Comparison of ENCODE assay signal across 1 cellular context in genomic region chr6:13613029-13613594, GRCh38.
TF ChIP-seq lines count a peak whose summit lies in the region.

No MANE protein-coding gene starts in this region.

TF ChIP-seq in HepG2, 621 proteins besides CTCF, POLR2A, EP300 and RAD21:
- TF ChIP-seq ZNF644 (CRISPR knock-in tag; IDR thresholded peaks at IDR 0.05; ENCODE audit: low read depth) (0 out of 2 replicates have a peak, but pooled peaks have one; percentile 27), JUNB (CRISPR knock-in tag; IDR thresholded peaks at IDR 0.05; ENCODE audit: borderline replicate concordance) (no peak)
